8 cellular contexts compared by ENCODE assay signal in genomic region chr3:105868745-105869530, GRCh38. TPM values are rescaled to one million over a fixed set of nuclear protein-coding genes. Genes with fewer than 3 reads are reported as not detected.
DNase-seq lines count a peak whose midpoint lies in the region; ATAC-seq, FAIRE-seq and TF ChIP-seq lines count a peak whose summit lies in the region.

Gene CBLB, minus strand, starts transcription at chr3:105869012. Its CDS starts 1,435 bp downstream, at chr3:105867577.

- H3K36me3 ChIP-seq in HepG2 (replicated peaks in 1 of 2; ENCODE audit: control insufficient read depth in 1 of 2, insufficient read depth in 2 of 2, low read length in 2 of 2) = peaks cover 3 to 7% of the 10 kb centered on the region in 2 experiments; a peak in 2 of 5 replicates

- CTCF ChIA-PET in activated CD4-positive, alpha-beta memory T cell treated with anti-CD3 and anti-CD28 coated beads for 36 hours (lab: Charles Lee) = interaction anchor here (1.0 to 2.4 kb wide), 3 partner anchors 32 to 740 kb away, joined by 3 to 7 read pairs (median 4); no protein-coding TSS in a partner anchor
- CTCF ChIA-PET in HepG2 (lab: Yijun Ruan, JAX; ENCODE audit: low intra/inter-chr PET ratio, low total read pairs) = no interaction called here

- POLR2A ChIA-PET in activated CD4-positive, alpha-beta memory T cell treated with anti-CD3 and anti-CD28 coated beads for 36 hours (lab: Charles Lee) = interaction anchor here (0.6 to 2.8 kb wide), 13 partner anchors 10 to 465 kb away, joined by 3 to 15 read pairs (median 4); no protein-coding TSS in a partner anchor
- POLR2A ChIA-PET in HepG2 (lab: Yijun Ruan, JAX) = interaction anchor here (0.8 to 2.7 kb wide), 4 partner anchors 32 to 94 kb away, joined by 3 to 12 read pairs (median 3); no protein-coding TSS in a partner anchor

- H3K27ac Mint-ChIP-seq in CD14-positive monocyte = peak within 1 kb of the TSS; percentile 93 to 99 (median 98)
- peak within 1 kb of the TSS; percentile 94 for H3K27ac Mint-ChIP-seq in activated CD4-positive, alpha-beta memory T cell treated with anti-CD3 and anti-CD28 coated beads for 36 hours

- in situ Hi-C loops in HepG2 (cut with HindIII; ENCODE audit: extremely low pct_ligation_motif_present, low pct_unique_long_range_greater_than_20kb) = no loop called here

- H3K4me3 Mint-ChIP-seq in CD14-positive monocyte = peak within 1 kb of the TSS; percentile 100
- H3K4me3 Mint-ChIP-seq in activated CD4-positive, alpha-beta memory T cell treated with anti-CD3 and anti-CD28 coated beads for 36 hours = peak within 1 kb of the TSS; percentile 94

- H4K20me1 ChIP-seq in HepG2 (ENCODE audit: insufficient read depth, low read length) = peaks cover 2% of the 10 kb centered on the region

- no peaks in the 10 kb centered on the region; a peak in 1 of 5 replicates for H3K27me3 ChIP-seq in HepG2 (ENCODE audit: control insufficient read depth in 1 of 2, insufficient read depth in 2 of 2, low read length in 2 of 2)

- H3K4me3 ChIP-seq in HepG2 (replicated peaks in 1 of 3; ENCODE audit: insufficient read depth in 1 of 3, low read depth in 2 of 3, low read length in 3 of 3) = peak within 1 kb of the TSS; percentile 83 to 100 (median 94)

- peak within 1 kb of the TSS; percentile 88 for H3K27ac ChIP-seq in HepG2 (ENCODE audit: extremely low read length, insufficient read depth, low read length)

- peaks cover 41% of the 10 kb centered on the region for H3K79me2 ChIP-seq in HepG2 (ENCODE audit: insufficient read depth, low read length)

- H3K4me2 ChIP-seq in HepG2 (ENCODE audit: low read depth, low read length) = peak within 1 kb of the TSS; percentile 88

- no peaks in the 10 kb centered on the region for H3K27me3 Mint-ChIP-seq in CD14-positive monocyte (ENCODE audit: low read depth in 3 of 3)
- no peaks in the 10 kb centered on the region for H3K27me3 Mint-ChIP-seq in activated CD4-positive, alpha-beta memory T cell treated with anti-CD3 and anti-CD28 coated beads for 36 hours

- TF ChIP-seq EP300 in HepG2 (IDR thresholded peaks at IDR 0.05; ENCODE audit: low read depth in 2 of 2, low read length in 2 of 2) = no peak
- no peak for TF ChIP-seq EP300 in HepG2 (CRISPR knock-in tag; IDR thresholded peaks at IDR 0.05; ENCODE audit: borderline replicate concordance)

- intact Hi-C loops in CD14-positive monocyte (cut with micrococcal nuclease) = no loop called here
- intact Hi-C loops in activated CD4-positive, alpha-beta memory T cell treated with anti-CD3 and anti-CD28 coated beads for 36 hours (cut with micrococcal nuclease) = loop anchor here (1.0 to 5.0 kb wide), 9 partner anchors 8 to 558 kb away; no protein-coding TSS in a partner anchor
- intact Hi-C loops in HepG2 (cut with micrococcal nuclease; ENCODE audit: unreplicated experiment) = loop anchor here (2.0 to 10.0 kb wide), 6 partner anchors 42 to 294 kb away; no protein-coding TSS in a partner anchor

- H3K9me3 Mint-ChIP-seq in CD14-positive monocyte = no peaks in the 10 kb centered on the region
- H3K9me3 Mint-ChIP-seq in activated CD4-positive, alpha-beta memory T cell treated with anti-CD3 and anti-CD28 coated beads for 36 hours = no peaks in the 10 kb centered on the region

- TF ChIP-seq RAD21 in HepG2 (CRISPR knock-in tag; IDR thresholded peaks at IDR 0.05) = no peak

- no peaks in the 10 kb centered on the region for H3K9me3 ChIP-seq in HepG2 (ENCODE audit: low read length)

- no TSS peak for BruUV-seq in HepG2 (replicated peaks; lab: Mats Ljungman, UMichigan)

- peaks cover 46% of the 10 kb centered on the region for H3K4me1 ChIP-seq in HepG2 (ENCODE audit: insufficient read depth, low read length)

- 2% methylated on average over 15 of the region's 67 CpGs for WGBS in HepG2 (ENCODE audit: low lambda C conversion rate)

- peaks cover 33% of the 10 kb centered on the region for H3K4me1 Mint-ChIP-seq in CD14-positive monocyte
- H3K4me1 Mint-ChIP-seq in activated CD4-positive, alpha-beta memory T cell treated with anti-CD3 and anti-CD28 coated beads for 36 hours (ENCODE audit: low read depth) = peaks cover 38% of the 10 kb centered on the region

- ATAC-seq in GM19438 (IDR thresholded peaks at IDR 0.05; ENCODE audit: low read depth, unreplicated experiment) = peak; percentile 85
- peak; percentile 52 for ATAC-seq in HG03575 (IDR thresholded peaks at IDR 0.05; ENCODE audit: extremely low read depth, insufficient number of reproducible peaks, low FRiP score, unreplicated experiment)
- peak; percentile 95 for ATAC-seq in HepG2

- peak within 1 kb of the TSS; percentile 95 for H3K9ac ChIP-seq in HepG2 (ENCODE audit: insufficient read depth, low read depth, low read length)

- H2AFZ ChIP-seq in HepG2 (ENCODE audit: low read length) = peak within 1 kb of the TSS; percentile 95

- DNase-seq in CD14-positive monocyte (ENCODE audit: low spot score) (peak; percentile 79), NCI-H82 treated with DMSO at 0.1 percent for 48 hours (lab: John Stamatoyannopoulos, UW; ENCODE audit: unreplicated experiment) (peak; percentile 93), dermis microvascular lymphatic vessel endothelial cell (ENCODE audit: low read depth in 2 of 2) (peak; percentile 95 to 97), HepG2 (ENCODE audit: low spot score) (peak; percentile 90)
- DNase-seq in activated CD4-positive, alpha-beta memory T cell treated with anti-CD3 and anti-CD28 coated beads for 36 hours = peak; percentile 91
- DNase-seq in stimulated activated CD4-positive, alpha-beta T cell treated with anti-CD3 and anti-CD28 coated beads, Interleukin-4, amount 100 ng/mL, for 1 hour = peak; percentile 81

- no peak for TF ChIP-seq CTCF in CD14-positive monocyte (IDR thresholded peaks at IDR 0.05)
- TF ChIP-seq CTCF in HepG2 (CRISPR knock-in tag; IDR thresholded peaks at IDR 0.05) = no peak

- TF ChIP-seq POLR2A in HepG2 (IDR thresholded peaks at IDR 0.05; ENCODE audit: insufficient read depth in 1 of 2, low read depth in 2 of 2, low read length in 2 of 2) = peak; percentile 48 to 73; a peak in 3 of 4 replicates

- peaks cover 10 to 15% of the 10 kb centered on the region in 2 donors for H3K36me3 Mint-ChIP-seq in CD14-positive monocyte
- peaks cover 40% of the 10 kb centered on the region for H3K36me3 Mint-ChIP-seq in activated CD4-positive, alpha-beta memory T cell treated with anti-CD3 and anti-CD28 coated beads for 36 hours

- FAIRE-seq in HepG2 (lab: Jason Lieb, UNC) = peak; percentile 80

TF ChIP-seq in HepG2, 621 proteins besides CTCF, POLR2A, EP300 and RAD21 (continues in another document):
- no peak for TF ChIP-seq HIVEP1 (CRISPR knock-in tag; IDR thresholded peaks at IDR 0.05)
- TF ChIP-seq ZNF451 (CRISPR knock-in tag; IDR thresholded peaks at IDR 0.05) = no peak
- no peak; the same call in 1 of the 2 replicates for TF ChIP-seq ZNF317 (CRISPR knock-in tag; IDR thresholded peaks at IDR 0.05)
- TF ChIP-seq ZNF775 (CRISPR knock-in tag; IDR thresholded peaks at IDR 0.05; ENCODE audit: borderline replicate concordance) = no peak
- no peak for TF ChIP-seq IRF1 (CRISPR knock-in tag; IDR thresholded peaks at IDR 0.05; ENCODE audit: low read depth)
- peak; percentile 36; the same call in 1 of the 2 replicates for TF ChIP-seq PBX3 (CRISPR knock-in tag; IDR thresholded peaks at IDR 0.05; ENCODE audit: borderline replicate concordance)
- TF ChIP-seq HOXA3 (CRISPR knock-in tag; IDR thresholded peaks at IDR 0.05) = 0 out of 2 replicates have a peak, but pooled peaks have one; percentile 26
- TF ChIP-seq SMYD3 (CRISPR knock-in tag; IDR thresholded peaks at IDR 0.05) = no peak
- peak; percentile 68 for TF ChIP-seq HOXA5 (CRISPR knock-in tag; IDR thresholded peaks at IDR 0.05)

RNA-seq across cellular contexts. Expression of gene CBLB, which starts in this region (rescaled TPM):
- 1 to 10 TPM; 1.6 to 3.6 TPM for polyA plus RNA-seq in CD14-positive monocyte
- 10 to 100 TPM; 86.1 to 88.2 TPM for total RNA-seq in activated CD4-positive, alpha-beta memory T cell treated with anti-CD3 and anti-CD28 coated beads for 36 hours
- total RNA-seq in dermis microvascular lymphatic vessel endothelial cell = 9.1 and 10.5 TPM in 2 replicates
- 5.1 and 9.8 TPM in 2 replicates for total RNA-seq in HepG2 (2016; rRNA removed; fragmentation: Illumina TruSeq; extraction: Trizol)
- 1.1 and 1.6 TPM in 2 replicates for total RNA-seq in HepG2 (2016; cell fraction: cytosol; rRNA removed; fragmentation: Illumina TruSeq; extraction: Trizol; ENCODE audit: low read depth)
- 7.4 and 8.5 TPM in 2 replicates for total RNA-seq in HepG2 (2016; cell fraction: insoluble cytoplasmic fraction; rRNA removed; fragmentation: Illumina TruSeq; extraction: Trizol)
- total RNA-seq in HepG2 (2016; cell fraction: membrane; rRNA removed; fragmentation: Illumina TruSeq; extraction: Trizol) = 2.3 and 3.5 TPM in 2 replicates
- 36.8 and 38.2 TPM in 2 replicates for total RNA-seq in HepG2 (2016; cell fraction: nucleus; rRNA removed; fragmentation: Illumina TruSeq; extraction: Trizol)
- 14.9 and 16.4 TPM in 2 replicates for polyA plus RNA-seq in HepG2 (2011; rRNA removed)
- polyA plus RNA-seq in HepG2 (2011; cell fraction: cytosol; rRNA removed) = 5.3 and 9.4 TPM in 2 replicates
- 24.6 and 25.9 TPM in 2 replicates for polyA plus RNA-seq in HepG2 (2011; cell fraction: nucleus; rRNA removed)
- 12.7 and 15.0 TPM in 2 replicates for polyA plus RNA-seq in HepG2 (2012)
- 0.40 and 0.97 TPM in 2 replicates for polyA plus RNA-seq in HepG2 (2016; cell fraction: cytosol; fragmentation: Illumina TruSeq; extraction: Trizol; ENCODE audit: low read depth)
- 4.2 and 6.6 TPM in 2 replicates for polyA plus RNA-seq in HepG2 (2016; cell fraction: insoluble cytoplasmic fraction; fragmentation: Illumina TruSeq; extraction: Trizol; ENCODE audit: low read depth)
- 1.3 and 1.9 TPM in 2 replicates for polyA plus RNA-seq in HepG2 (2016; cell fraction: membrane; fragmentation: Illumina TruSeq; extraction: Trizol; ENCODE audit: low read depth)
- polyA plus RNA-seq in HepG2 (2016; cell fraction: nucleus; fragmentation: Illumina TruSeq; extraction: Trizol; ENCODE audit: insufficient read depth, low read depth) = 17.4 and 22.5 TPM in 2 replicates
- polyA minus RNA-seq in HepG2 (2011; rRNA and poly(A)+ RNA removed; ENCODE audit: low replicate concordance) = 4.3 and 14.6 TPM in 2 replicates
- polyA minus RNA-seq in HepG2 (2011; cell fraction: cytosol; rRNA and poly(A)+ RNA removed) = 9.0 and 9.7 TPM in 2 replicates
- 226 and 257 TPM in 2 replicates for polyA minus RNA-seq in HepG2 (2011; cell fraction: nucleus; rRNA and poly(A)+ RNA removed)

Comparison
In these comparisons a context has a peak if more than half of its experiments do, and no peak if none do; other contexts are left out.
1. Peak in every context shown above with its lines: DNase-seq, ATAC-seq, H3K4me3 ChIP-seq and H3K27ac ChIP-seq.
2. intact Hi-C loops: an anchor here in activated CD4-positive, alpha-beta memory T cell treated with anti-CD3 and anti-CD28 coated beads for 36 hours (1.0 to 5.0 kb wide) and HepG2 (2.0 to 10.0 kb wide); none called in CD14-positive monocyte.